ENCODE assay signal across 1 cellular context in genomic region chr22:22042599-22043295, GRCh38.
TF ChIP-seq lines count a peak whose summit lies in the region.

No MANE protein-coding gene starts in this region.

TF ChIP-seq in K562, 482 proteins besides CTCF, POLR2A, EP300 and RAD21 (continued from another document):
- TF ChIP-seq MYNN (IDR thresholded peaks at IDR 0.05) (no peak), MYNN (CRISPR knock-in tag; IDR thresholded peaks at IDR 0.05) (peak; percentile 62; the same call in 1 of the 2 replicates), PATZ1 (CRISPR knock-in tag; IDR thresholded peaks at IDR 0.05; ENCODE audit: borderline replicate concordance) (no peak), ZNF384 (IDR thresholded peaks at IDR 0.05; ENCODE audit: low read depth, low read length) (no peak), L3MBTL2 (IDR thresholded peaks at IDR 0.05) (no peak), XRCC3 (IDR thresholded peaks at IDR 0.05) (no peak), ZNF830 (CRISPR knock-in tag; IDR thresholded peaks at IDR 0.05) (no peak), IFI16 (CRISPR knock-in tag; IDR thresholded peaks at IDR 0.05) (peak; percentile 74; the same call in 1 of the 2 replicates), SAFB (IDR thresholded peaks at IDR 0.05; ENCODE audit: borderline replicate concordance, low read depth, low read length) (no peak), ZKSCAN3 (CRISPR knock-in tag; IDR thresholded peaks at IDR 0.05) (0 out of 2 replicates have a peak, but pooled peaks have one; percentile 51), HMBOX1 (IDR thresholded peaks at IDR 0.05) (no peak), GTF2E2 (tag; IDR thresholded peaks at IDR 0.05) (0 out of 2 replicates have a peak, but pooled peaks have one; percentile 46), FOXA3 (CRISPR knock-in tag; conservative IDR thresholded peaks at IDR 0.05 in 1 of 2, IDR thresholded peaks at IDR 0.05 in 1 of 2) (peak in 1 of 2 experiments; percentile 73; a peak in 1 of 4 replicates), TGIF2 (CRISPR knock-in tag; IDR thresholded peaks at IDR 0.05) (0 out of 2 replicates have a peak, but pooled peaks have one; percentile 76), PTRF (tag; IDR thresholded peaks at IDR 0.05) (no peak), ARID1B (IDR thresholded peaks at IDR 0.05) (no peak), ZNF280B (CRISPR knock-in tag; IDR thresholded peaks at IDR 0.05) (no peak), ZNF436 (CRISPR knock-in tag; IDR thresholded peaks at IDR 0.05) (0 out of 2 replicates have a peak, but pooled peaks have one; percentile 11), SAFB2 (IDR thresholded peaks at IDR 0.05; ENCODE audit: borderline replicate concordance, low read depth, low read length, severe bottlenecking) (no peak), KLF6 (CRISPR knock-in tag; IDR thresholded peaks at IDR 0.05; ENCODE audit: borderline replicate concordance) (0 out of 2 replicates have a peak, but pooled peaks have one; percentile 25), ZNF253 (CRISPR knock-in tag; conservative IDR thresholded peaks at IDR 0.05) (no peak), MYBL2 (IDR thresholded peaks at IDR 0.05; ENCODE audit: low read depth) (no peak), MYBL2 (CRISPR knock-in tag; IDR thresholded peaks at IDR 0.05; ENCODE audit: borderline replicate concordance) (peak; percentile 1; the same call in 1 of the 2 replicates), MXI1 (IDR thresholded peaks at IDR 0.05; ENCODE audit: low read depth, low read length) (no peak), IRF2 (CRISPR knock-in tag; IDR thresholded peaks at IDR 0.05) (0 out of 2 replicates have a peak, but pooled peaks have one; percentile 16), MBD1 (CRISPR knock-in tag; IDR thresholded peaks at IDR 0.05) (no peak), ZNF133 (CRISPR knock-in tag; IDR thresholded peaks at IDR 0.05) (0 out of 2 replicates have a peak, but pooled peaks have one; percentile 43), ZBTB17 (CRISPR knock-in tag; IDR thresholded peaks at IDR 0.05) (no peak), ZFPM2 (CRISPR knock-in tag; IDR thresholded peaks at IDR 0.05) (no peak), SIX5 (IDR thresholded peaks at IDR 0.05; ENCODE audit: borderline replicate concordance in 1 of 2, insufficient read depth in 1 of 2, low read depth in 1 of 2, low read length in 2 of 2) (no peak), TCF3 (CRISPR knock-in tag; IDR thresholded peaks at IDR 0.05) (no peak), ZNF785 (CRISPR knock-in tag; IDR thresholded peaks at IDR 0.05) (no peak), ZNF707 (CRISPR knock-in tag; conservative IDR thresholded peaks at IDR 0.05) (peak; percentile 37; the same call in 1 of the 2 replicates), ZNF140 (CRISPR knock-in tag; IDR thresholded peaks at IDR 0.05) (peak; percentile 52; the same call in 1 of the 2 replicates), SMARCE1 (IDR thresholded peaks at IDR 0.05) (no peak), ZSCAN32 (CRISPR knock-in tag; IDR thresholded peaks at IDR 0.05) (no peak), FOS (IDR thresholded peaks at IDR 0.05; ENCODE audit: extremely low read depth, insufficient read length) (no peak), RBM17 (IDR thresholded peaks at IDR 0.05; ENCODE audit: borderline replicate concordance, low read depth, low read length) (no peak), TBP (optimal IDR thresholded peaks at IDR 0.05; ENCODE audit: low read depth, low read length) (no peak), FOXO4 (CRISPR knock-in tag; IDR thresholded peaks at IDR 0.05) (no peak), USF1 (CRISPR knock-in tag; IDR thresholded peaks at IDR 0.05) (0 out of 2 replicates have a peak, but pooled peaks have one; percentile 6), TEAD1 (CRISPR knock-in tag; IDR thresholded peaks at IDR 0.05) (no peak), CAMTA2 (CRISPR knock-in tag; conservative IDR thresholded peaks at IDR 0.05) (no peak), E2F5 (CRISPR knock-in tag; IDR thresholded peaks at IDR 0.05) (no peak), CEBPG (CRISPR knock-in tag; IDR thresholded peaks at IDR 0.05) (no peak), CEBPG (tag; conservative IDR thresholded peaks at IDR 0.05 in 1 of 2, IDR thresholded peaks at IDR 0.05 in 1 of 2) (no peak), ARID4B (CRISPR knock-in tag; IDR thresholded peaks at IDR 0.05) (peak; percentile 9; the same call in 1 of the 2 replicates), U2AF2 (optimal IDR thresholded peaks at IDR 0.05; ENCODE audit: low read depth, low read length) (no peak), BCLAF1 (IDR thresholded peaks at IDR 0.05; ENCODE audit: borderline replicate concordance in 1 of 2, control insufficient read depth in 1 of 2, low read depth in 2 of 2, low read length in 1 of 2) (no peak)
